17 cellular contexts compared by ENCODE assay signal in genomic region chr1:63255153-63255552, GRCh38.
"Had no signal": no experiment of that assay in that cellular context is flagged by ENCODE, and none has a peak within 500 bp of the region (broad histone marks: within the 10 kb centered on the region; RNA-seq: fewer than 3 reads in every experiment).

No MANE protein-coding gene starts in this region.

- H3K9me3 ChIP-seq: esophagus muscularis mucosa, gastrocnemius medialis, prostate gland had no signal

- H3K4me3 ChIP-seq: esophagus muscularis mucosa, gastrocnemius medialis, heart right ventricle, prostate gland had no signal

- H3K27ac ChIP-seq: esophagus muscularis mucosa, gastrocnemius medialis, heart right ventricle, prostate gland, WERI-Rb-1 had no signal

- H3K27ac Mint-ChIP-seq: activated CD8-positive, alpha-beta T cell treated with anti-CD3 and anti-CD28 coated beads for 36 hours; activated T-helper 1 cell treated with anti-CD3 and anti-CD28 coated beads, Interleukin-12 subunit alpha, Interleukin-12 subunit beta, Interleukin-2, Interleukin-4 antibody, amounts not matched to agents 30 ng/mL and 10 ng/mL and 1 ng/mL, durations not matched to agents 14 hours and 24 hours and 36 hours; brain; nephron progenitor cell had no signal

- H3K4me3 Mint-ChIP-seq: activated CD8-positive, alpha-beta T cell treated with anti-CD3 and anti-CD28 coated beads for 36 hours; activated T-helper 1 cell treated with anti-CD3 and anti-CD28 coated beads, Interleukin-12 subunit alpha, Interleukin-12 subunit beta, Interleukin-2, Interleukin-4 antibody, amounts not matched to agents 30 ng/mL and 10 ng/mL and 1 ng/mL, durations not matched to agents 14 hours and 24 hours and 36 hours; brain; nephron progenitor cell had no signal

- H3K4me1 ChIP-seq: esophagus muscularis mucosa, heart right ventricle, prostate gland had no signal

- ATAC-seq: activated CD8-positive, alpha-beta T cell treated with anti-CD3 and anti-CD28 coated beads for 36 hours; gastrocnemius medialis; heart right ventricle; left ventricle myocardium superior; sciatic nerve had no signal

- H3K36me3 ChIP-seq: esophagus muscularis mucosa, gastrocnemius medialis, heart right ventricle, prostate gland, WERI-Rb-1 had no signal

- H3K27me3 ChIP-seq: esophagus muscularis mucosa, gastrocnemius medialis had no signal

- DNase-seq: activated CD4-positive, alpha-beta T cell treated with anti-CD3 and anti-CD28 coated beads for 4 hours; activated CD8-positive, alpha-beta memory T cell treated with anti-CD3 and anti-CD28 coated beads, Interleukin-2, amount 50 U/mL, for 48 hours; activated CD8-positive, alpha-beta T cell treated with anti-CD3 and anti-CD28 coated beads for 36 hours; activated naive CD4-positive, alpha-beta T cell; amygdala; gastrocnemius medialis; heart right ventricle; left ventricle myocardium superior; nephron progenitor cell; stimulated activated naive CD4-positive, alpha-beta T cell; T-helper 1 cell; WERI-Rb-1 had no signal

- H3K9me3 Mint-ChIP-seq: activated CD8-positive, alpha-beta T cell treated with anti-CD3 and anti-CD28 coated beads for 36 hours; activated T-helper 1 cell treated with anti-CD3 and anti-CD28 coated beads, Interleukin-12 subunit alpha, Interleukin-12 subunit beta, Interleukin-2, Interleukin-4 antibody, amounts not matched to agents 30 ng/mL and 10 ng/mL and 1 ng/mL, durations not matched to agents 14 hours and 24 hours and 36 hours; brain; nephron progenitor cell had no signal

- H3K36me3 Mint-ChIP-seq: brain had no signal

- H3K4me1 Mint-ChIP-seq: brain, nephron progenitor cell had no signal
